ENCODE assay signal across 24 cellular contexts in genomic region chr6:128659878-128660622, GRCh38.
DNase-seq lines count a peak whose midpoint lies in the region; FAIRE-seq and TF ChIP-seq lines count a peak whose summit lies in the region.
"Had no signal": no experiment of that assay in that cellular context is flagged by ENCODE, and none has a peak within 500 bp of the region (broad histone marks: within the 10 kb centered on the region; RNA-seq: fewer than 3 reads in every experiment).

No MANE protein-coding gene starts in this region.

- H3K4me3 ChIP-seq in adipocyte (ENCODE audit: low read length) (peak overlapping the region; percentile 29), keratinocyte (ENCODE audit: control insufficient read depth in 2 of 3, extremely low read depth in 1 of 3, insufficient read depth in 2 of 3, low read depth in 1 of 3, low read length in 3 of 3) (peak overlapping the region in 2 of 3 experiments; percentile 22)
- no peak overlapping the region for H3K4me3 ChIP-seq in CD4-positive, alpha-beta memory T cell (ENCODE audit: low read length in 2 of 2)
- H3K4me3 ChIP-seq: stomach, upper lobe of left lung had no signal

- CTCF ChIA-PET in CD4-positive, alpha-beta memory T cell (lab: Charles Lee; ENCODE audit: partially characterized antibody), result no interaction called here

- H3K9me3 Mint-ChIP-seq in CD4-positive, alpha-beta memory T cell, result peaks cover 0 to 2% (median 0%) of the 10 kb centered on the region in 8 donors
- H3K9me3 Mint-ChIP-seq: HFFc6 had no signal

- H3K4me1 ChIP-seq in adipocyte (ENCODE audit: control insufficient read depth, insufficient read depth, low read length) (peaks cover 24% of the 10 kb centered on the region), keratinocyte (ENCODE audit: control insufficient read depth, extremely low read depth, insufficient read depth, low read length) (peaks cover 36% of the 10 kb centered on the region)
- H3K4me1 ChIP-seq in CD4-positive, alpha-beta memory T cell (ENCODE audit: insufficient read depth, low read length), result no peaks in the 10 kb centered on the region
- H3K4me1 ChIP-seq: upper lobe of left lung had no signal

- no peak overlapping the region for H3K27ac Mint-ChIP-seq in CD4-positive, alpha-beta memory T cell
- H3K27ac Mint-ChIP-seq: activated CD4-positive, alpha-beta T cell treated with anti-CD3 and anti-CD28 coated beads, Interleukin-2, amount 10 ng/mL, durations not matched to agents 24 days and 14 days; B cell; HFFc6 had no signal

- intact Hi-C loops in CD4-positive, alpha-beta memory T cell (cut with micrococcal nuclease), result no loop called here

- H3K27me3 ChIP-seq in adipocyte (replicated peaks; ENCODE audit: control insufficient read depth, insufficient read depth, low read length) (no peaks in the 10 kb centered on the region), keratinocyte (ENCODE audit: control insufficient read depth, extremely low read depth, insufficient read depth, low read length) (no peaks in the 10 kb centered on the region)
- H3K27me3 ChIP-seq in CD4-positive, alpha-beta memory T cell (ENCODE audit: insufficient read depth, low read length), result no peaks in the 10 kb centered on the region
- H3K27me3 ChIP-seq: stomach, upper lobe of left lung had no signal

- H3K4me2 ChIP-seq in keratinocyte (ENCODE audit: control insufficient read depth, extremely low read depth, insufficient read depth, low read depth, low read length), result peak overlapping the region; percentile 88

- H3K36me3 ChIP-seq in adipocyte (ENCODE audit: control insufficient read depth, insufficient read depth, low read length, severe bottlenecking) (no peaks in the 10 kb centered on the region), keratinocyte (ENCODE audit: control insufficient read depth in 2 of 2, extremely low read depth in 1 of 2, insufficient read depth in 2 of 2, low read length in 2 of 2) (no peaks in the 10 kb centered on the region)
- H3K36me3 ChIP-seq in CD4-positive, alpha-beta memory T cell (ENCODE audit: insufficient read depth, low read length), result no peaks in the 10 kb centered on the region
- H3K36me3 ChIP-seq: stomach, upper lobe of left lung had no signal

- no peaks in the 10 kb centered on the region for H3K9me1 ChIP-seq in keratinocyte (ENCODE audit: control insufficient read depth, extremely low read depth, insufficient read depth, low read length)

- POLR2A ChIA-PET in CD4-positive, alpha-beta memory T cell (lab: Charles Lee; ENCODE audit: partially characterized antibody), result no interaction called here

- no peak for TF ChIP-seq CTCF in keratinocyte (optimal IDR thresholded peaks at IDR 0.05 in 1 of 3, IDR thresholded peaks at IDR 0.05 in 1 of 3, conservative IDR thresholded peaks at IDR 0.05 in 1 of 3; ENCODE audit: extremely low read depth in 1 of 3, insufficient read depth in 2 of 3, low read length in 3 of 3)
- TF ChIP-seq CTCF in GM13976 (IDR thresholded peaks at IDR 0.05; ENCODE audit: borderline replicate concordance, control extremely low read depth, extremely low read depth, insufficient read depth, missing control alignments), result no peak

- peaks cover 0 to 2% (median 0%) of the 10 kb centered on the region in 4 donors for H3K4me1 Mint-ChIP-seq in CD4-positive, alpha-beta memory T cell
- H3K4me1 Mint-ChIP-seq: B cell had no signal

- DNase-seq in NCI-H510A treated with DMSO at 0.1 percent for 48 hours (lab: John Stamatoyannopoulos, UW) (peak; percentile 10), NCI-H510A (lab: John Stamatoyannopoulos, UW) (no peak), NCI-H146 (lab: John Stamatoyannopoulos, UW) (peak; percentile 27), adipocyte (ENCODE audit: low read depth) (peak; percentile 1), keratinocyte (ENCODE audit: low read depth, low spot score) (no peak), GM13976 (ENCODE audit: low spot score) (no peak)
- no peak for DNase-seq in CD4-positive, alpha-beta memory T cell
- DNase-seq in stimulated activated CD4-positive, alpha-beta T cell treated with anti-CD3 and anti-CD28 coated beads, Interleukin-15, amount 100 ng/mL, for 24 hours, result no peak
- DNase-seq: 8988T; activated CD4-positive, alpha-beta T cell treated with anti-CD3 and anti-CD28 coated beads, Interleukin-2, amount 10 ng/mL, durations not matched to agents 24 days and 14 days; activated gamma-delta T cell; amygdala; DND-41; foreskin melanocyte; HFFc6; hypothalamus; islet precursor cell; Kasumi-1; NCI-H1930; NCI-H345; stimulated activated CD4-positive, alpha-beta T cell treated with anti-CD3 and anti-CD28 coated beads, Interleukin-12 subunit alpha, Interleukin-12 subunit beta, amount 100 ng/mL, for 4 hours; stomach; upper lobe of left lung had no signal

- H3K27ac ChIP-seq in keratinocyte (ENCODE audit: control insufficient read depth, insufficient read depth, low read length), result peak overlapping the region; percentile 72
- no peak overlapping the region for H3K27ac ChIP-seq in CD4-positive, alpha-beta memory T cell (ENCODE audit: low read depth, low read length)
- H3K27ac ChIP-seq: stomach, upper lobe of left lung had no signal

- H3K27me3 Mint-ChIP-seq in CD4-positive, alpha-beta memory T cell, result peaks cover 0 to 2% of the 10 kb centered on the region in 2 donors
- H3K27me3 Mint-ChIP-seq: B cell had no signal

- no peaks in the 10 kb centered on the region for H3K36me3 Mint-ChIP-seq in CD4-positive, alpha-beta memory T cell

- dilution Hi-C loops in keratinocyte (cut with MboI; ENCODE audit: extremely low pct_ligation_motif_present, low sequenced_read_pairs), result no loop called here

- H3K4me3 Mint-ChIP-seq in CD4-positive, alpha-beta memory T cell, result no peak overlapping the region
- H3K4me3 Mint-ChIP-seq: activated CD4-positive, alpha-beta T cell treated with anti-CD3 and anti-CD28 coated beads, Interleukin-2, amount 10 ng/mL, durations not matched to agents 24 days and 14 days; B cell; HFFc6 had no signal

- no peaks in the 10 kb centered on the region for H3K79me2 ChIP-seq in keratinocyte (ENCODE audit: control insufficient read depth, insufficient read depth, low read length)

- H2AFZ ChIP-seq in keratinocyte (ENCODE audit: control insufficient read depth, low read length), result peak overlapping the region; percentile 85

- H3K9ac ChIP-seq in adipocyte (ENCODE audit: low read length), result no peak overlapping the region
- H3K9ac ChIP-seq in keratinocyte (ENCODE audit: control insufficient read depth, extremely low read depth, insufficient read depth, low read length), result peak overlapping the region; percentile 39

- H3K9me3 ChIP-seq in adipocyte (ENCODE audit: control insufficient read depth, low read length) (no peaks in the 10 kb centered on the region), keratinocyte (ENCODE audit: control insufficient read depth, low read depth, low read length) (no peaks in the 10 kb centered on the region)
- H3K9me3 ChIP-seq in CD4-positive, alpha-beta memory T cell (ENCODE audit: control insufficient read depth in 1 of 2, low read length in 2 of 2), result no peaks in the 10 kb centered on the region
- H3K9me3 ChIP-seq: stomach, upper lobe of left lung had no signal

- FAIRE-seq in keratinocyte (lab: Jason Lieb, UNC), result peak; percentile 75

- in situ Hi-C loops in GM13976 (cut with MboI; ENCODE audit: low sequenced_read_pairs, unreplicated experiment), result no loop called here

- no peaks in the 10 kb centered on the region for H4K20me1 ChIP-seq in keratinocyte (ENCODE audit: control insufficient read depth, extremely low read depth, insufficient read depth, low read length)

Comparison
In these comparisons a context has a peak if more than half of its experiments do, and no peak if none do; other contexts are left out.
1. DNase-seq: peak in NCI-H510A treated with DMSO at 0.1 percent for 48 hours (single experiment), NCI-H146 (single experiment) and adipocyte (single experiment); none in NCI-H510A (single experiment), keratinocyte (single experiment), CD4-positive, alpha-beta memory T cell (0 of 5), stimulated activated CD4-positive, alpha-beta T cell treated with anti-CD3 and anti-CD28 coated beads, Interleukin-15, amount 100 ng/mL, for 24 hours (single experiment) and GM13976 (single experiment).
2. H3K4me3 ChIP-seq: peak in adipocyte (single experiment) and keratinocyte (2 of 3); none in CD4-positive, alpha-beta memory T cell (0 of 2).